Comparison of ENCODE assay signal across 8 cellular contexts in the genomic region with DNA sequence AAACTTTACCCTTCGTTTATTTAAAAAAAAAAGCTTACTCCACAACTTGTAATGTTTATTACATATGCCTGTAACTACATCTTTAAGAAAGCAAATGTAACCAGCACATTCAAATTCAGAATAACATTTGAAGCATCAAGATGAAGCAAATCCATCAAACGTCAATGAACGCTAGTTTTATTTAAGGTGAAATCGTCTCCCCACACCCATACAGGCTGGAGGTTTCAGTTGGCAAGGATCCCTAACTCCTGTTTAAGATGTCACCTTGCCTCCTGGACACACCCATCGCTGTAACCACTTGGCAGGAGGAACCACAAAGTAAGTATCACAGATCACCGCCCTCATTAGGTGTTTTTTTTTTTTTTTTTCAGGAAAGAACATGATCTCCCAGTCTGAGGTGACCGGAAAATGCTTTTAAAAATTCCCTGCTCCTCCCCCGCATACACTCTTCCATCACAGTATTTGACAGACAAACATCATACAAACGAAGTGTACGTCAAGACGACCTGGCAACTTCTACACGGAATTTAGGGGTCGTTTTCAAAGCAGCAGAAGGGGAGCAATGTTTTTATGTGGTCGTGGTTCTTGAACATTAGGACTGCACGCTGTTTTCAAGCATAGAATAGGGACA. TPM values are rescaled to one million over a fixed set of nuclear protein-coding genes. Genes with fewer than 3 reads are reported as not detected.
DNase-seq lines count a peak whose midpoint lies in the region; ATAC-seq, FAIRE-seq and TF ChIP-seq lines count a peak whose summit lies in the region.

No MANE protein-coding gene starts in this region.

- H3K27me3 ChIP-seq in pancreas: no peaks in the 10 kb centered on the region

- CTCF ChIA-PET in activated CD8-positive, alpha-beta memory T cell treated with anti-CD3 and anti-CD28 coated beads, Interleukin-2, amount 10 ng/mL, durations not matched to agents 7 days and 5 days (lab: Charles Lee): interaction anchor here (1.0 kb wide), 1 partner anchor 97 kb away, joined by 3 read pairs; no protein-coding TSS in a partner anchor
- CTCF ChIA-PET in activated CD4-positive, alpha-beta memory T cell treated with anti-CD3 and anti-CD28 coated beads, Interleukin-2, amount 10 ng/mL, durations not matched to agents 7 days and 5 days (lab: Charles Lee): interaction anchor here (1.2 kb wide), 1 partner anchor 148 kb away, joined by 3 read pairs; no protein-coding TSS in a partner anchor

- H3K9me3 ChIP-seq in pancreas: no peaks in the 10 kb centered on the region

- no peak for FAIRE-seq in pancreas (lab: Jason Lieb, UNC)

- peak overlapping the region; percentile 99 for H3K4me3 Mint-ChIP-seq in activated CD8-positive, alpha-beta memory T cell treated with anti-CD3 and anti-CD28 coated beads, Interleukin-2, amount 10 ng/mL, durations not matched to agents 7 days and 5 days
- peak overlapping the region; percentile 94 for H3K4me3 Mint-ChIP-seq in activated CD4-positive, alpha-beta memory T cell treated with anti-CD3 and anti-CD28 coated beads, Interleukin-2, amount 10 ng/mL, durations not matched to agents 7 days and 5 days

- H3K4me3 ChIP-seq in foreskin fibroblast (ENCODE audit: low read depth in 1 of 2, low read length in 2 of 2) (peak overlapping the region; percentile 83 to 93), pancreas (peak overlapping the region; percentile 72 to 80 (median 76))

- no peaks in the 10 kb centered on the region for H3K27me3 Mint-ChIP-seq in activated CD8-positive, alpha-beta memory T cell treated with anti-CD3 and anti-CD28 coated beads, Interleukin-2, amount 10 ng/mL, durations not matched to agents 7 days and 5 days
- H3K27me3 Mint-ChIP-seq in activated CD4-positive, alpha-beta memory T cell treated with anti-CD3 and anti-CD28 coated beads, Interleukin-2, amount 10 ng/mL, durations not matched to agents 7 days and 5 days: peaks cover 2% of the 10 kb centered on the region

- POLR2A ChIA-PET in activated CD4-positive, alpha-beta memory T cell treated with anti-CD3 and anti-CD28 coated beads, Interleukin-2, amount 10 ng/mL, durations not matched to agents 7 days and 5 days (lab: Charles Lee): interaction anchor here (1.1 kb wide), 1 partner anchor 171 kb away, joined by 3 read pairs; no protein-coding TSS in a partner anchor

- peak; percentile 71 for DNase-seq in activated CD8-positive, alpha-beta memory T cell treated with anti-CD3 and anti-CD28 coated beads, Interleukin-2, amount 10 ng/mL, durations not matched to agents 7 days and 5 days
- no peak for DNase-seq in activated CD8-positive, alpha-beta memory T cell treated with anti-CD3 and anti-CD28 coated beads for 24 hours
- DNase-seq in NCI-H1436 treated with DMSO at 0.1 percent for 48 hours (lab: John Stamatoyannopoulos, UW) (peak; percentile 37), foreskin fibroblast (peak in 1 of 2 donors; percentile 50), pancreas (peak in 4 of 6 donors; percentile 56 to 69 (median 62)), NCI-H187 treated with DMSO at 0.1 percent for 48 hours (lab: John Stamatoyannopoulos, UW) (no peak)
- DNase-seq in activated CD4-positive, alpha-beta memory T cell treated with anti-CD3 and anti-CD28 coated beads, Interleukin-2, amount 10 ng/mL, durations not matched to agents 7 days and 5 days: peak; percentile 52

- 1% methylated on average over 15 of the region's 15 CpGs for WGBS in pancreas, 2 donors

- peaks cover 42% of the 10 kb centered on the region for H3K36me3 Mint-ChIP-seq in activated CD8-positive, alpha-beta memory T cell treated with anti-CD3 and anti-CD28 coated beads, Interleukin-2, amount 10 ng/mL, durations not matched to agents 7 days and 5 days
- peaks cover 47% of the 10 kb centered on the region for H3K36me3 Mint-ChIP-seq in activated CD4-positive, alpha-beta memory T cell treated with anti-CD3 and anti-CD28 coated beads, Interleukin-2, amount 10 ng/mL, durations not matched to agents 7 days and 5 days (ENCODE audit: low read depth)

- no peak for TF ChIP-seq CTCF in foreskin fibroblast (IDR thresholded peaks at IDR 0.05; ENCODE audit: low read depth, low read length)
- TF ChIP-seq CTCF in pancreas (IDR thresholded peaks at IDR 0.05): no peak

- H3K27ac ChIP-seq in pancreas: peak overlapping the region; percentile 82 to 99 (median 99)

- H3K4me1 Mint-ChIP-seq in activated CD8-positive, alpha-beta memory T cell treated with anti-CD3 and anti-CD28 coated beads, Interleukin-2, amount 10 ng/mL, durations not matched to agents 7 days and 5 days: peaks cover 46% of the 10 kb centered on the region
- H3K4me1 Mint-ChIP-seq in activated CD4-positive, alpha-beta memory T cell treated with anti-CD3 and anti-CD28 coated beads, Interleukin-2, amount 10 ng/mL, durations not matched to agents 7 days and 5 days: peaks cover 58% of the 10 kb centered on the region

- ATAC-seq in activated CD8-positive, alpha-beta memory T cell treated with anti-CD3 and anti-CD28 coated beads, Interleukin-2, amount 10 ng/mL, durations not matched to agents 7 days and 5 days: no peak
- peak; percentile 6 to 38 (median 14) for ATAC-seq in pancreas
- ATAC-seq in GM21526 (IDR thresholded peaks at IDR 0.05; ENCODE audit: low FRiP score, unreplicated experiment): no peak

- peaks cover 6 to 46% (median 45%) of the 10 kb centered on the region in 3 donors for H3K4me1 ChIP-seq in pancreas

- H3K9me3 Mint-ChIP-seq in activated CD8-positive, alpha-beta memory T cell treated with anti-CD3 and anti-CD28 coated beads, Interleukin-2, amount 10 ng/mL, durations not matched to agents 7 days and 5 days (ENCODE audit: low read depth): no peaks in the 10 kb centered on the region
- no peaks in the 10 kb centered on the region for H3K9me3 Mint-ChIP-seq in activated CD4-positive, alpha-beta memory T cell treated with anti-CD3 and anti-CD28 coated beads, Interleukin-2, amount 10 ng/mL, durations not matched to agents 7 days and 5 days

- peak overlapping the region; percentile 88 for H3K27ac Mint-ChIP-seq in activated CD8-positive, alpha-beta memory T cell treated with anti-CD3 and anti-CD28 coated beads, Interleukin-2, amount 10 ng/mL, durations not matched to agents 7 days and 5 days
- peak overlapping the region; percentile 95 for H3K27ac Mint-ChIP-seq in activated CD4-positive, alpha-beta memory T cell treated with anti-CD3 and anti-CD28 coated beads, Interleukin-2, amount 10 ng/mL, durations not matched to agents 7 days and 5 days

- H3K36me3 ChIP-seq in pancreas: no peaks in the 10 kb centered on the region

- intact Hi-C loops in pancreas (cut with DNase I): loop anchor here in 1 of 3 donors (5.0 kb wide), 1 partner anchor 193 kb away; no protein-coding TSS in a partner anchor

RNA-seq across cellular contexts. Expression of gene CALM2, which starts 1.5 kb away (rescaled TPM):
- 100 to 1,000 TPM; 389 to 451 TPM for total RNA-seq in activated CD8-positive, alpha-beta memory T cell treated with anti-CD3 and anti-CD28 coated beads, Interleukin-2, amount 10 ng/mL, durations not matched to agents 7 days and 5 days
- total RNA-seq in activated CD4-positive, alpha-beta memory T cell treated with anti-CD3 and anti-CD28 coated beads, Interleukin-2, amount 10 ng/mL, durations not matched to agents 7 days and 5 days: 100 to 1,000 TPM; 426 to 432 TPM
- total RNA-seq in pancreas: 100 to 1,000 TPM in 3 of 6 donors, 10 to 100 TPM in 3; 63.7 to 231 (median 107) TPM
- polyA plus RNA-seq in pancreas: 100 to 1,000 TPM; 167 to 309 TPM

RNA-seq across cellular contexts. Expression of gene STPG4, which starts 19.7 kb away (rescaled TPM):
- total RNA-seq in activated CD8-positive, alpha-beta memory T cell treated with anti-CD3 and anti-CD28 coated beads, Interleukin-2, amount 10 ng/mL, durations not matched to agents 7 days and 5 days: under 1 TPM; 0.20 to 0.40 TPM
- total RNA-seq in activated CD4-positive, alpha-beta memory T cell treated with anti-CD3 and anti-CD28 coated beads, Interleukin-2, amount 10 ng/mL, durations not matched to agents 7 days and 5 days: under 1 TPM in 1 of 2 experiments, not detected in 1; 0.13 TPM
- not detected for total RNA-seq in pancreas
- not detected for polyA plus RNA-seq in pancreas

Comparison
In these comparisons a context has a peak if more than half of its experiments do, and no peak if none do; other contexts are left out.
1. DNase-seq: peak in activated CD8-positive, alpha-beta memory T cell treated with anti-CD3 and anti-CD28 coated beads, Interleukin-2, amount 10 ng/mL, durations not matched to agents 7 days and 5 days (single experiment), NCI-H1436 treated with DMSO at 0.1 percent for 48 hours (single experiment), activated CD4-positive, alpha-beta memory T cell treated with anti-CD3 and anti-CD28 coated beads, Interleukin-2, amount 10 ng/mL, durations not matched to agents 7 days and 5 days (single experiment) and pancreas (4 of 6); none in activated CD8-positive, alpha-beta memory T cell treated with anti-CD3 and anti-CD28 coated beads for 24 hours (single experiment) and NCI-H187 treated with DMSO at 0.1 percent for 48 hours (single experiment).
2. ATAC-seq: peak in pancreas (4 of 4); none in activated CD8-positive, alpha-beta memory T cell treated with anti-CD3 and anti-CD28 coated beads, Interleukin-2, amount 10 ng/mL, durations not matched to agents 7 days and 5 days (single experiment) and GM21526 (single experiment).